In genomic region chr5:109692011-109692410, GRCh38 we compare ENCODE assay signal across 8 cellular contexts. TPM values are rescaled to one million over a fixed set of nuclear protein-coding genes. Genes with fewer than 3 reads are reported as not detected.
DNase-seq lines count a peak whose midpoint lies in the region; ATAC-seq lines count a peak whose summit lies in the region.

No MANE protein-coding gene starts in this region.

- H3K4me3 Mint-ChIP-seq in natural killer cell treated with Interleukin-12 subunit alpha and Interleukin-12 subunit beta and Interleukin-15 and Interleukin-18, amount 100 ng/mL, for 72 hours: peak overlapping the region; percentile 90

- in situ Hi-C loops in ACHN (cut with HindIII; ENCODE audit: low pct_ligation_motif_present, low pct_unique_long_range_greater_than_20kb, low sequenced_read_pairs): no loop called here

- no peaks in the 10 kb centered on the region for H3K36me3 Mint-ChIP-seq in natural killer cell treated with Interleukin-12 subunit alpha and Interleukin-12 subunit beta and Interleukin-15 and Interleukin-18, amount 100 ng/mL, for 72 hours

- DNase-seq in CD1c-positive myeloid dendritic cell (ENCODE audit: extremely low spot score): peak; percentile 79
- no peak for DNase-seq in MG63
- no peak for DNase-seq in caudate nucleus (lab: John Stamatoyannopoulos, UW)
- DNase-seq in natural killer cell treated with Interleukin-12 subunit alpha and Interleukin-12 subunit beta and Interleukin-15 and Interleukin-18, amount 100 ng/mL, for 72 hours (ENCODE audit: low spot score): no peak
- DNase-seq in left lobe of liver (ENCODE audit: low spot score): no peak
- DNase-seq in DMS153 treated with DMSO at 0.1 percent for 48 hours (lab: John Stamatoyannopoulos, UW; ENCODE audit: unreplicated experiment): no peak
- DNase-seq in ACHN: no peak
- DNase-seq in effector CD4-positive, alpha-beta T cell: no peak

- peaks cover 6% of the 10 kb centered on the region for H3K9me3 ChIP-seq in MG63

- H3K36me3 ChIP-seq in MG63: peaks cover 4% of the 10 kb centered on the region

- no peaks in the 10 kb centered on the region for H3K9me3 Mint-ChIP-seq in natural killer cell treated with Interleukin-12 subunit alpha and Interleukin-12 subunit beta and Interleukin-15 and Interleukin-18, amount 100 ng/mL, for 72 hours

- H3K27me3 ChIP-seq in MG63: no peaks in the 10 kb centered on the region

- peak overlapping the region; percentile 14 for H3K27ac ChIP-seq in caudate nucleus (ENCODE audit: low read depth, low read length)

- peaks cover 65 to 68% of the 10 kb centered on the region in 2 donors for H3K4me1 Mint-ChIP-seq in natural killer cell treated with Interleukin-12 subunit alpha and Interleukin-12 subunit beta and Interleukin-15 and Interleukin-18, amount 100 ng/mL, for 72 hours (ENCODE audit: low read depth in 2 of 2)

- H3K4me3 ChIP-seq in MG63: peak overlapping the region; percentile 93

- no peak for ATAC-seq in natural killer cell treated with Interleukin-12 subunit alpha and Interleukin-12 subunit beta and Interleukin-15 and Interleukin-18, amount 100 ng/mL, for 72 hours
- no peak for ATAC-seq in left lobe of liver

- H3K27ac Mint-ChIP-seq in natural killer cell treated with Interleukin-12 subunit alpha and Interleukin-12 subunit beta and Interleukin-15 and Interleukin-18, amount 100 ng/mL, for 72 hours: peak overlapping the region; percentile 70 to 82

- no peaks in the 10 kb centered on the region for H3K27me3 Mint-ChIP-seq in natural killer cell treated with Interleukin-12 subunit alpha and Interleukin-12 subunit beta and Interleukin-15 and Interleukin-18, amount 100 ng/mL, for 72 hours

RNA-seq across cellular contexts. Expression of gene MAN2A1, which starts 2.3 kb away (rescaled TPM):
- 60.3 and 67.9 TPM in 2 replicates for total RNA-seq in MG63 (2014; rRNA removed; shearing (Covaris generic); ENCODE audit: low replicate concordance)
- total RNA-seq in natural killer cell treated with Interleukin-12 subunit alpha and Interleukin-12 subunit beta and Interleukin-15 and Interleukin-18, amount 100 ng/mL, for 72 hours: 10 to 100 TPM; 37.9 to 38.7 TPM
- 59.9 TPM for total RNA-seq in left lobe of liver
